1 cellular context compared by ENCODE assay signal in the genomic region with DNA sequence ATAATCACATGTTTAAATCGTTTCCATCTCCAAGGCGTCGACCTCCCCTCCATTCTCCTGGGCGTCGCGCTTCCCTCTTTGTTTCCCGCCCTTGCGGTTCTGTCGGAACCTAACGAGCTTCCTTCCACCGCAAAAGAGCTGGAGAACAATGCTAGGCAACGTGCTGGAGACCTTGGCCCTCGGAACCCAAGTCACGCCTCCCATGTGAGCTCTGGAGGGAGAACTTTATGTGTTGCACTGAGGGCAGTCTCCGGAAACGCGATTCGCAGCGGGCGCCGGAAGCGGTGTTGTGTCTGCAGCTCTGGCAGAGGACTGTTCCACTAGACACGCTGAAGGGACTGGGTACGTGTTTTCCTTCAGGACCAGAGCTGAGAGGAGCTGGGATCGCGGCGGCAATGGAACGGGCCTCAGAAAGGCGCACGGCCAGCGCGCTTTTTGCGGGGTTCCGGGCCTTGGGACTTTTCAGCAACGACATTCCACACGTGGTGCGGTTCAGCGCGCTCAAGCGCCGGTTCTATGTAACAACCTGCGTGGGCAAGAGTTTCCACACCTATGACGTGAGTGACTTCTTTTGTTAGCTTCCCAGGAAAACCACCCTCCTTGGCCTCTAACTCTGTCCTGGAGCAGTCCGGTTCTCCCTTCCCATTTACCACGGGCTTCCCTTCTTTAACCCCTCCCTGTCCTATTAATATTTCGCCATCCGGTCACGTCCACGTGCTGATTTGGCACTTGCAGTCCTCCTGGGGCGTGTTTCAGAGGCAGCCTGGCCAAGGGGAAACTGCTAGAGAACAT.
A peak's percentile ranks its signal among the peaks of the same experiment; 100 is the strongest.
TF ChIP-seq lines count a peak whose summit lies in the region.

TSS of gene WDR36 (plus strand) at position 287 of the 792 bp plus-strand sequence. CDS start at position 396, 109 bp downstream.

TF ChIP-seq in HepG2, 621 proteins besides CTCF, POLR2A, EP300 and RAD21 (continued from another document and continues in another):
- TF ChIP-seq, protein P1, sequence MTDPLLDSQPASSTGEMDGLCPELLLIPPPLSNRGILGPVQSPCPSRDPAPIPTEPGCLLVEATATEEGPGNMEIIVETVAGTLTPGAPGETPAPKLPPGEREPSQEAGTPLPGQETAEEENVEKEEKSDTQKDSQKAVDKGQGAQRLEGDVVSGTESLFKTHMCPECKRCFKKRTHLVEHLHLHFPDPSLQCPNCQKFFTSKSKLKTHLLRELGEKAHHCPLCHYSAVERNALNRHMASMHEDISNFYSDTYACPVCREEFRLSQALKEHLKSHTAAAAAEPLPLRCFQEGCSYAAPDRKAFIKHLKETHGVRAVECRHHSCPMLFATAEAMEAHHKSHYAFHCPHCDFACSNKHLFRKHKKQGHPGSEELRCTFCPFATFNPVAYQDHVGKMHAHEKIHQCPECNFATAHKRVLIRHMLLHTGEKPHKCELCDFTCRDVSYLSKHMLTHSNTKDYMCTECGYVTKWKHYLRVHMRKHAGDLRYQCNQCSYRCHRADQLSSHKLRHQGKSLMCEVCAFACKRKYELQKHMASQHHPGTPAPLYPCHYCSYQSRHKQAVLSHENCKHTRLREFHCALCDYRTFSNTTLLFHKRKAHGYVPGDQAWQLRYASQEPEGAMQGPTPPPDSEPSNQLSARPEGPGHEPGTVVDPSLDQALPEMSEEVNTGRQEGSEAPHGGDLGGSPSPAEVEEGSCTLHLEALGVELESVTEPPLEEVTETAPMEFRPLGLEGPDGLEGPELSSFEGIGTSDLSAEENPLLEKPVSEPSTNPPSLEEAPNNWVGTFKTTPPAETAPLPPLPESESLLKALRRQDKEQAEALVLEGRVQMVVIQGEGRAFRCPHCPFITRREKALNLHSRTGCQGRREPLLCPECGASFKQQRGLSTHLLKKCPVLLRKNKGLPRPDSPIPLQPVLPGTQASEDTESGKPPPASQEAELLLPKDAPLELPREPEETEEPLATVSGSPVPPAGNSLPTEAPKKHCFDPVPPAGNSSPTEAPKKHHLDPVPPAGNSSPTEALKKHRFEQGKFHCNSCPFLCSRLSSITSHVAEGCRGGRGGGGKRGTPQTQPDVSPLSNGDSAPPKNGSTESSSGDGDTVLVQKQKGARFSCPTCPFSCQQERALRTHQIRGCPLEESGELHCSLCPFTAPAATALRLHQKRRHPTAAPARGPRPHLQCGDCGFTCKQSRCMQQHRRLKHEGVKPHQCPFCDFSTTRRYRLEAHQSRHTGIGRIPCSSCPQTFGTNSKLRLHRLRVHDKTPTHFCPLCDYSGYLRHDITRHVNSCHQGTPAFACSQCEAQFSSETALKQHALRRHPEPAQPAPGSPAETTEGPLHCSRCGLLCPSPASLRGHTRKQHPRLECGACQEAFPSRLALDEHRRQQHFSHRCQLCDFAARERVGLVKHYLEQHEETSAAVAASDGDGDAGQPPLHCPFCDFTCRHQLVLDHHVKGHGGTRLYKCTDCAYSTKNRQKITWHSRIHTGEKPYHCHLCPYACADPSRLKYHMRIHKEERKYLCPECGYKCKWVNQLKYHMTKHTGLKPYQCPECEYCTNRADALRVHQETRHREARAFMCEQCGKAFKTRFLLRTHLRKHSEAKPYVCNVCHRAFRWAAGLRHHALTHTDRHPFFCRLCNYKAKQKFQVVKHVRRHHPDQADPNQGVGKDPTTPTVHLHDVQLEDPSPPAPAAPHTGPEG (CRISPR knock-in tag; IDR thresholded peaks at IDR 0.05): peak; percentile 92
- TF ChIP-seq CHCHD3 (CRISPR knock-in tag; IDR thresholded peaks at IDR 0.05): peak; percentile 81
- no peak for TF ChIP-seq CENPX (CRISPR knock-in tag; IDR thresholded peaks at IDR 0.05)
- TF ChIP-seq, protein P2, sequence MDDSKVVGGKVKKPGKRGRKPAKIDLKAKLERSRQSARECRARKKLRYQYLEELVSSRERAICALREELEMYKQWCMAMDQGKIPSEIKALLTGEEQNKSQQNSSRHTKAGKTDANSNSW (CRISPR knock-in tag; IDR thresholded peaks at IDR 0.05; ENCODE audit: borderline replicate concordance): peak; percentile 97
- TF ChIP-seq ZNF280D (CRISPR knock-in tag; IDR thresholded peaks at IDR 0.05): peak; percentile 98
- TF ChIP-seq ELF1 (CRISPR knock-in tag; IDR thresholded peaks at IDR 0.05): peak; percentile 91
- peak; percentile 96 for TF ChIP-seq ZNF574 (CRISPR knock-in tag; IDR thresholded peaks at IDR 0.05)
- TF ChIP-seq ZBTB38 (CRISPR knock-in tag; IDR thresholded peaks at IDR 0.05): peak; percentile 56
- TF ChIP-seq WIZ (CRISPR knock-in tag; IDR thresholded peaks at IDR 0.05): peak; percentile 97
- TF ChIP-seq, protein P3, sequence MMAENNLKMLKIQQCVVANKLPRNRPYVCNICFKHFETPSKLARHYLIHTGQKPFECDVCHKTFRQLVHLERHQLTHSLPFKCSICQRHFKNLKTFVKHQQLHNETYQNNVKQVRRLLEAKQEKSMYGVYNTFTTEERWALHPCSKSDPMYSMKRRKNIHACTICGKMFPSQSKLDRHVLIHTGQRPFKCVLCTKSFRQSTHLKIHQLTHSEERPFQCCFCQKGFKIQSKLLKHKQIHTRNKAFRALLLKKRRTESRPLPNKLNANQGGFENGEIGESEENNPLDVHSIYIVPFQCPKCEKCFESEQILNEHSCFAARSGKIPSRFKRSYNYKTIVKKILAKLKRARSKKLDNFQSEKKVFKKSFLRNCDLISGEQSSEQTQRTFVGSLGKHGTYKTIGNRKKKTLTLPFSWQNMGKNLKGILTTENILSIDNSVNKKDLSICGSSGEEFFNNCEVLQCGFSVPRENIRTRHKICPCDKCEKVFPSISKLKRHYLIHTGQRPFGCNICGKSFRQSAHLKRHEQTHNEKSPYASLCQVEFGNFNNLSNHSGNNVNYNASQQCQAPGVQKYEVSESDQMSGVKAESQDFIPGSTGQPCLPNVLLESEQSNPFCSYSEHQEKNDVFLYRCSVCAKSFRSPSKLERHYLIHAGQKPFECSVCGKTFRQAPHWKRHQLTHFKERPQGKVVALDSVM (CRISPR knock-in tag; IDR thresholded peaks at IDR 0.05): peak; percentile 48; the same call in 1 of the 2 replicates
- TF ChIP-seq ZKSCAN1 (IDR thresholded peaks at IDR 0.05; ENCODE audit: low read length): peak; percentile 51; the same call in 1 of the 2 replicates
- TF ChIP-seq ZMYM2 (CRISPR knock-in tag; IDR thresholded peaks at IDR 0.05): peak; percentile 84
- no peak; the same call in 1 of the 2 replicates for TF ChIP-seq GPN1 (CRISPR knock-in tag; IDR thresholded peaks at IDR 0.05; ENCODE audit: borderline replicate concordance)
- peak; percentile 98 for TF ChIP-seq ZNF883 (CRISPR knock-in tag; IDR thresholded peaks at IDR 0.05; ENCODE audit: not compliant biosample characterization)
- TF ChIP-seq SALL2 (CRISPR knock-in tag; IDR thresholded peaks at IDR 0.05): peak; percentile 97
- TF ChIP-seq GRHL1 (CRISPR knock-in tag; conservative IDR thresholded peaks at IDR 0.05): peak; percentile 33; the same call in 1 of the 2 replicates
- peak; percentile 51; the same call in 1 of the 2 replicates for TF ChIP-seq CHD2 (IDR thresholded peaks at IDR 0.05; ENCODE audit: low read depth, low read length)
- peak; percentile 76 for TF ChIP-seq HCFC1 (IDR thresholded peaks at IDR 0.05; ENCODE audit: low read depth, low read length)
- TF ChIP-seq ZNF292 (CRISPR knock-in tag; IDR thresholded peaks at IDR 0.05; ENCODE audit: borderline replicate concordance, low read depth): peak; percentile 79; the same call in 1 of the 2 replicates
- peak; percentile 78; the same call in 1 of the 2 replicates for TF ChIP-seq ZBTB3 (CRISPR knock-in tag; IDR thresholded peaks at IDR 0.05; ENCODE audit: borderline replicate concordance, low read depth)
- TF ChIP-seq SRF (IDR thresholded peaks at IDR 0.05; ENCODE audit: low read depth, low read length): peak; percentile 66
- peak; percentile 83; the same call in 1 of the 2 replicates for TF ChIP-seq ZBTB10 (CRISPR knock-in tag; IDR thresholded peaks at IDR 0.05; ENCODE audit: borderline replicate concordance)
- TF ChIP-seq, protein P4, sequence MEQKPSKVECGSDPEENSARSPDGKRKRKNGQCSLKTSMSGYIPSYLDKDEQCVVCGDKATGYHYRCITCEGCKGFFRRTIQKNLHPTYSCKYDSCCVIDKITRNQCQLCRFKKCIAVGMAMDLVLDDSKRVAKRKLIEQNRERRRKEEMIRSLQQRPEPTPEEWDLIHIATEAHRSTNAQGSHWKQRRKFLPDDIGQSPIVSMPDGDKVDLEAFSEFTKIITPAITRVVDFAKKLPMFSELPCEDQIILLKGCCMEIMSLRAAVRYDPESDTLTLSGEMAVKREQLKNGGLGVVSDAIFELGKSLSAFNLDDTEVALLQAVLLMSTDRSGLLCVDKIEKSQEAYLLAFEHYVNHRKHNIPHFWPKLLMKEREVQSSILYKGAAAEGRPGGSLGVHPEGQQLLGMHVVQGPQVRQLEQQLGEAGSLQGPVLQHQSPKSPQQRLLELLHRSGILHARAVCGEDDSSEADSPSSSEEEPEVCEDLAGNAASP (CRISPR knock-in tag; IDR thresholded peaks at IDR 0.05; ENCODE audit: borderline replicate concordance): peak; percentile 91
- peak; percentile 95 for TF ChIP-seq ZNF598 (CRISPR knock-in tag; IDR thresholded peaks at IDR 0.05; ENCODE audit: borderline replicate concordance)
- peak; percentile 98 for TF ChIP-seq ZNF615 (CRISPR knock-in tag; IDR thresholded peaks at IDR 0.05; ENCODE audit: borderline replicate concordance)
- TF ChIP-seq YY1 (IDR thresholded peaks at IDR 0.05; ENCODE audit: insufficient read depth, insufficient replicate concordance, low read depth, low read length): peak; percentile 78
- TF ChIP-seq ZFAT (CRISPR knock-in tag; conservative IDR thresholded peaks at IDR 0.05): 0 out of 2 replicates have a peak, but pooled peaks have one; percentile 18
- TF ChIP-seq KAT8 (CRISPR knock-in tag; IDR thresholded peaks at IDR 0.05): peak; percentile 99
- TF ChIP-seq ADNP (CRISPR knock-in tag; IDR thresholded peaks at IDR 0.05): no peak
- TF ChIP-seq XRCC5 (optimal IDR thresholded peaks at IDR 0.05; ENCODE audit: low read length): peak; percentile 100
- peak; percentile 79 for TF ChIP-seq HNF4G (IDR thresholded peaks at IDR 0.05; ENCODE audit: borderline replicate concordance, low read depth, low read length)
- TF ChIP-seq HNF4G (CRISPR knock-in tag; IDR thresholded peaks at IDR 0.05; ENCODE audit: borderline replicate concordance, low read depth): peak; percentile 57; the same call in 1 of the 2 replicates
